1 cellular context compared by ENCODE assay signal in the genomic region with DNA sequence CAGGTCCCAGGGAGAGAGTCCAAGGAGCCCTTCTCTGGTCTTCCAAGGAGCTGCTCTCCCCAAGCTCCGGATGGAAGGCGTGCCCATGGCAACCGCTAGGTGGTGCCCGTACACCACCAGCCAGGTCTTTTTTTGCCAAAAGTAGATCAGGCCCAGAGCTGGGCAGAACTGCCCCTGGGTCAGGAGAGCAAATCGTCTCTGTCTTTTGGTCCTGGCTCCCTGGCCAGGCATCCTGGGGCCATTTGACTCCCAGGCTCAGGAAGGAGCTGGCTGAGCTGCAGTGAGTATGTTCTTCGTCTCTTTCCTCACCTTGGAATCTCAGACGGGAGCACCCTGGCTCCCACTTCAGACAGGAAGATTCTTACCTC.
TF ChIP-seq lines count a peak whose summit lies in the region.

No MANE protein-coding gene starts in this region.

TF ChIP-seq in H1, 55 proteins besides CTCF, POLR2A, EP300 and RAD21:
- TF ChIP-seq MAX (IDR thresholded peaks at IDR 0.05) (0 out of 2 replicates have a peak, but pooled peaks have one; percentile 25), TCF12 (IDR thresholded peaks at IDR 0.05; ENCODE audit: low read depth, low read length) (no peak), ASH2L (IDR thresholded peaks at IDR 0.05; ENCODE audit: low read length) (no peak), BACH1 (IDR thresholded peaks at IDR 0.05; ENCODE audit: low read length) (no peak), TAF1 (IDR thresholded peaks at IDR 0.05; ENCODE audit: low read depth, low read length) (no peak), TBP (IDR thresholded peaks at IDR 0.05; ENCODE audit: low read depth, low read length) (no peak), RNF2 (IDR thresholded peaks at IDR 0.05; ENCODE audit: borderline replicate concordance, low read depth, low read length, missing control alignments, poor library complexity, severe bottlenecking) (no peak), CREB1 (IDR thresholded peaks at IDR 0.05) (0 out of 2 replicates have a peak, but pooled peaks have one; percentile 25), ZNF274 (IDR thresholded peaks at IDR 0.05; ENCODE audit: borderline replicate concordance, extremely low read depth, low read length) (no peak), TAF7 (optimal IDR thresholded peaks at IDR 0.05; ENCODE audit: borderline replicate concordance, low read depth, low read length) (no peak), RBBP5 (IDR thresholded peaks at IDR 0.05; ENCODE audit: borderline replicate concordance, low read depth, low read length) (no peak)
- TF ChIP-seq, protein P1, sequence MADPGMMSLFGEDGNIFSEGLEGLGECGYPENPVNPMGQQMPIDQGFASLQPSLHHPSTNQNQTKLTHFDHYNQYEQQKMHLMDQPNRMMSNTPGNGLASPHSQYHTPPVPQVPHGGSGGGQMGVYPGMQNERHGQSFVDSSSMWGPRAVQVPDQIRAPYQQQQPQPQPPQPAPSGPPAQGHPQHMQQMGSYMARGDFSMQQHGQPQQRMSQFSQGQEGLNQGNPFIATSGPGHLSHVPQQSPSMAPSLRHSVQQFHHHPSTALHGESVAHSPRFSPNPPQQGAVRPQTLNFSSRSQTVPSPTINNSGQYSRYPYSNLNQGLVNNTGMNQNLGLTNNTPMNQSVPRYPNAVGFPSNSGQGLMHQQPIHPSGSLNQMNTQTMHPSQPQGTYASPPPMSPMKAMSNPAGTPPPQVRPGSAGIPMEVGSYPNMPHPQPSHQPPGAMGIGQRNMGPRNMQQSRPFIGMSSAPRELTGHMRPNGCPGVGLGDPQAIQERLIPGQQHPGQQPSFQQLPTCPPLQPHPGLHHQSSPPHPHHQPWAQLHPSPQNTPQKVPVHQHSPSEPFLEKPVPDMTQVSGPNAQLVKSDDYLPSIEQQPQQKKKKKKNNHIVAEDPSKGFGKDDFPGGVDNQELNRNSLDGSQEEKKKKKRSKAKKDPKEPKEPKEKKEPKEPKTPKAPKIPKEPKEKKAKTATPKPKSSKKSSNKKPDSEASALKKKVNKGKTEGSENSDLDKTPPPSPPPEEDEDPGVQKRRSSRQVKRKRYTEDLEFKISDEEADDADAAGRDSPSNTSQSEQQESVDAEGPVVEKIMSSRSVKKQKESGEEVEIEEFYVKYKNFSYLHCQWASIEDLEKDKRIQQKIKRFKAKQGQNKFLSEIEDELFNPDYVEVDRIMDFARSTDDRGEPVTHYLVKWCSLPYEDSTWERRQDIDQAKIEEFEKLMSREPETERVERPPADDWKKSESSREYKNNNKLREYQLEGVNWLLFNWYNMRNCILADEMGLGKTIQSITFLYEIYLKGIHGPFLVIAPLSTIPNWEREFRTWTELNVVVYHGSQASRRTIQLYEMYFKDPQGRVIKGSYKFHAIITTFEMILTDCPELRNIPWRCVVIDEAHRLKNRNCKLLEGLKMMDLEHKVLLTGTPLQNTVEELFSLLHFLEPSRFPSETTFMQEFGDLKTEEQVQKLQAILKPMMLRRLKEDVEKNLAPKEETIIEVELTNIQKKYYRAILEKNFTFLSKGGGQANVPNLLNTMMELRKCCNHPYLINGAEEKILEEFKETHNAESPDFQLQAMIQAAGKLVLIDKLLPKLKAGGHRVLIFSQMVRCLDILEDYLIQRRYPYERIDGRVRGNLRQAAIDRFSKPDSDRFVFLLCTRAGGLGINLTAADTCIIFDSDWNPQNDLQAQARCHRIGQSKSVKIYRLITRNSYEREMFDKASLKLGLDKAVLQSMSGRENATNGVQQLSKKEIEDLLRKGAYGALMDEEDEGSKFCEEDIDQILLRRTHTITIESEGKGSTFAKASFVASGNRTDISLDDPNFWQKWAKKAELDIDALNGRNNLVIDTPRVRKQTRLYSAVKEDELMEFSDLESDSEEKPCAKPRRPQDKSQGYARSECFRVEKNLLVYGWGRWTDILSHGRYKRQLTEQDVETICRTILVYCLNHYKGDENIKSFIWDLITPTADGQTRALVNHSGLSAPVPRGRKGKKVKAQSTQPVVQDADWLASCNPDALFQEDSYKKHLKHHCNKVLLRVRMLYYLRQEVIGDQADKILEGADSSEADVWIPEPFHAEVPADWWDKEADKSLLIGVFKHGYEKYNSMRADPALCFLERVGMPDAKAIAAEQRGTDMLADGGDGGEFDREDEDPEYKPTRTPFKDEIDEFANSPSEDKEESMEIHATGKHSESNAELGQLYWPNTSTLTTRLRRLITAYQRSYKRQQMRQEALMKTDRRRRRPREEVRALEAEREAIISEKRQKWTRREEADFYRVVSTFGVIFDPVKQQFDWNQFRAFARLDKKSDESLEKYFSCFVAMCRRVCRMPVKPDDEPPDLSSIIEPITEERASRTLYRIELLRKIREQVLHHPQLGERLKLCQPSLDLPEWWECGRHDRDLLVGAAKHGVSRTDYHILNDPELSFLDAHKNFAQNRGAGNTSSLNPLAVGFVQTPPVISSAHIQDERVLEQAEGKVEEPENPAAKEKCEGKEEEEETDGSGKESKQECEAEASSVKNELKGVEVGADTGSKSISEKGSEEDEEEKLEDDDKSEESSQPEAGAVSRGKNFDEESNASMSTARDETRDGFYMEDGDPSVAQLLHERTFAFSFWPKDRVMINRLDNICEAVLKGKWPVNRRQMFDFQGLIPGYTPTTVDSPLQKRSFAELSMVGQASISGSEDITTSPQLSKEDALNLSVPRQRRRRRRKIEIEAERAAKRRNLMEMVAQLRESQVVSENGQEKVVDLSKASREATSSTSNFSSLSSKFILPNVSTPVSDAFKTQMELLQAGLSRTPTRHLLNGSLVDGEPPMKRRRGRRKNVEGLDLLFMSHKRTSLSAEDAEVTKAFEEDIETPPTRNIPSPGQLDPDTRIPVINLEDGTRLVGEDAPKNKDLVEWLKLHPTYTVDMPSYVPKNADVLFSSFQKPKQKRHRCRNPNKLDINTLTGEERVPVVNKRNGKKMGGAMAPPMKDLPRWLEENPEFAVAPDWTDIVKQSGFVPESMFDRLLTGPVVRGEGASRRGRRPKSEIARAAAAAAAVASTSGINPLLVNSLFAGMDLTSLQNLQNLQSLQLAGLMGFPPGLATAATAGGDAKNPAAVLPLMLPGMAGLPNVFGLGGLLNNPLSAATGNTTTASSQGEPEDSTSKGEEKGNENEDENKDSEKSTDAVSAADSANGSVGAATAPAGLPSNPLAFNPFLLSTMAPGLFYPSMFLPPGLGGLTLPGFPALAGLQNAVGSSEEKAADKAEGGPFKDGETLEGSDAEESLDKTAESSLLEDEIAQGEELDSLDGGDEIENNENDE (IDR thresholded peaks at IDR 0.05; ENCODE audit: insufficient replicate concordance, low read length): no peak
